8 cellular contexts compared by ENCODE assay signal in genomic region chr1:87329051-87329755, GRCh38. TPM values are rescaled to one million over a fixed set of nuclear protein-coding genes. Genes with fewer than 3 reads are reported as not detected.
DNase-seq lines count a peak whose midpoint lies in the region; TF ChIP-seq lines count a peak whose summit lies in the region.

No MANE protein-coding gene starts in this region.

- peak overlapping the region; percentile 72 for H3K9ac ChIP-seq in mesendoderm (ENCODE audit: low read length)

- no peak for TF ChIP-seq EP300 in stomach (IDR thresholded peaks at IDR 0.05)

- no peak overlapping the region for H2BK15ac ChIP-seq in mesendoderm (replicated peaks; ENCODE audit: low read depth)

- intact Hi-C loops in stomach (cut with DNase I; ENCODE audit: low total_unique reads), result no loop called here

- no peak overlapping the region for H2AK5ac ChIP-seq in mesendoderm (ENCODE audit: low read length)

- peak overlapping the region; percentile 97 for H3K27ac ChIP-seq in mesendoderm (ENCODE audit: low read depth, low read length)
- peak overlapping the region; percentile 96 to 99 (median 98) for H3K27ac ChIP-seq in stomach

- H3K4ac ChIP-seq in mesendoderm (ENCODE audit: low read depth, low read length), result peak overlapping the region; percentile 83

- no peak overlapping the region for H3K23ac ChIP-seq in mesendoderm (ENCODE audit: low read length)

- H3K4me2 ChIP-seq in mesendoderm (ENCODE audit: low read length), result peak overlapping the region; percentile 28

- H2BK5ac ChIP-seq in mesendoderm (ENCODE audit: low read length), result no peak overlapping the region

- H2BK120ac ChIP-seq in mesendoderm (ENCODE audit: low read depth, low read length), result no peak overlapping the region

- no peaks in the 10 kb centered on the region for H3K9me3 ChIP-seq in stomach

- peaks cover 2% of the 10 kb centered on the region for H3K79me1 ChIP-seq in mesendoderm (ENCODE audit: low read length)

- H3K79me2 ChIP-seq in mesendoderm (ENCODE audit: control insufficient read depth, insufficient read depth, low read length), result peaks cover 19% of the 10 kb centered on the region

- H3K56ac ChIP-seq in mesendoderm (ENCODE audit: low read length), result peak overlapping the region; percentile 81

- H4K5ac ChIP-seq in mesendoderm (ENCODE audit: low read length), result no peak overlapping the region

- no CpG with 5 or more reads among the region's 37 CpGs for WGBS in mesendoderm (ENCODE audit: extremely low coverage, insufficient coverage, low lambda C conversion rate)
- WGBS in stomach, 5 donors, result 0 to 1% (median 0%) methylated on average over 37 of the region's 37 CpGs

- no peaks in the 10 kb centered on the region for H3K36me3 ChIP-seq in mesendoderm (ENCODE audit: control insufficient read depth, insufficient read depth, low read length)
- no peaks in the 10 kb centered on the region for H3K36me3 ChIP-seq in stomach

- H3K4me1 ChIP-seq in mesendoderm (ENCODE audit: control insufficient read depth, low read depth, low read length) (peaks cover 9% of the 10 kb centered on the region), stomach (peaks cover 15 to 41% (median 32%) of the 10 kb centered on the region in 4 donors)

- H4K8ac ChIP-seq in mesendoderm (ENCODE audit: low read depth, low read length), result peak overlapping the region; percentile 97

- TF ChIP-seq POLR2A in stomach (IDR thresholded peaks at IDR 0.05), result no peak

- TF ChIP-seq CTCF in epithelial cell of esophagus (IDR thresholded peaks at IDR 0.05; ENCODE audit: insufficient read depth, low read depth, low read length, missing control alignments) (no peak), stomach (IDR thresholded peaks at IDR 0.05) (no peak)

- H3K18ac ChIP-seq in mesendoderm (ENCODE audit: low read length), result peak overlapping the region; percentile 84

- DNase-seq in NK-92 treated with Interleukin-12 subunit alpha and Interleukin-12 subunit beta, amount 100 ng/mL, for 24 hours (lab: John Stamatoyannopoulos, UW), result peak; percentile 57
- no peak for DNase-seq in NK-92 (lab: John Stamatoyannopoulos, UW; ENCODE audit: unreplicated experiment)
- DNase-seq in NCI-H226, result peak; percentile 8
- peak; percentile 76 for DNase-seq in activated CD8-positive, alpha-beta memory T cell treated with anti-CD3 and anti-CD28 coated beads, Interleukin-2, amount 50 U/mL, for 48 hours
- DNase-seq in epithelial cell of esophagus (ENCODE audit: low read depth), result peak; percentile 49
- DNase-seq in mesendoderm, result peak; percentile 77
- DNase-seq in stomach, result peak; percentile 56
- DNase-seq in DMS114 treated with DMSO at 0.1 percent for 48 hours (lab: John Stamatoyannopoulos, UW; ENCODE audit: unreplicated experiment), result no peak

- H3K27me3 ChIP-seq in mesendoderm (ENCODE audit: insufficient read depth, low read length, poor library complexity) (no peaks in the 10 kb centered on the region), stomach (no peaks in the 10 kb centered on the region)

- H3K4me3 ChIP-seq in epithelial cell of esophagus (ENCODE audit: low read length) (peak overlapping the region; percentile 79), mesendoderm (ENCODE audit: low read length) (peak overlapping the region; percentile 70), stomach (peak overlapping the region; percentile 78 to 88 (median 81))

RNA-seq across cellular contexts. Expression of gene LMO4, which starts 0.5 kb away (rescaled TPM):
- 68.6 TPM for polyA plus RNA-seq in mesendoderm (2013, experiment 1 of 2)
- polyA plus RNA-seq in mesendoderm (2013, experiment 2 of 2), result 70.1 TPM
- total RNA-seq in stomach, result 100 to 1,000 TPM in 1 of 5 donors, 10 to 100 TPM in 4; 30.7 to 120 (median 76.0) TPM
- 10 to 100 TPM; 68.2 to 96.4 (median 89.5) TPM for polyA plus RNA-seq in stomach

Comparison
In these comparisons a context has a peak if more than half of its experiments do, and no peak if none do; other contexts are left out.
1. DNase-seq: peak in NK-92 treated with Interleukin-12 subunit alpha and Interleukin-12 subunit beta, amount 100 ng/mL, for 24 hours (single experiment), NCI-H226 (single experiment), activated CD8-positive, alpha-beta memory T cell treated with anti-CD3 and anti-CD28 coated beads, Interleukin-2, amount 50 U/mL, for 48 hours (single experiment), epithelial cell of esophagus (single experiment), mesendoderm (single experiment) and stomach (single experiment); none in NK-92 (single experiment) and DMS114 treated with DMSO at 0.1 percent for 48 hours (single experiment).
2. Peak in every context shown above with its lines, with median percentiles within 50 percentile points of each other: H3K4me3 ChIP-seq.